In genomic region chr10:110151871-110152270, GRCh38 we compare ENCODE assay signal across 1 cellular context.
TF ChIP-seq lines count a peak whose summit lies in the region.

No MANE protein-coding gene starts in this region.

TF ChIP-seq in IMR-90, 13 proteins besides CTCF, POLR2A, EP300 and RAD21:
- no peak for TF ChIP-seq USF2 (IDR thresholded peaks at IDR 0.05; ENCODE audit: low read depth, low read length)
- no peak for TF ChIP-seq ELK1 (IDR thresholded peaks at IDR 0.05; ENCODE audit: borderline replicate concordance, low read depth, low read length)
- TF ChIP-seq MAFK (IDR thresholded peaks at IDR 0.05; ENCODE audit: low read depth, low read length): no peak
- TF ChIP-seq BHLHE40 (IDR thresholded peaks at IDR 0.05; ENCODE audit: low read depth, low read length): no peak
- no peak for TF ChIP-seq CEBPB (IDR thresholded peaks at IDR 0.05; ENCODE audit: low read depth, low read length)
- no peak for TF ChIP-seq FOS (IDR thresholded peaks at IDR 0.05; ENCODE audit: low read depth, low read length)
- no peak for TF ChIP-seq MXI1 (IDR thresholded peaks at IDR 0.05; ENCODE audit: borderline replicate concordance, low read depth, low read length)
- TF ChIP-seq NFE2L2 (IDR thresholded peaks at IDR 0.05; ENCODE audit: low read depth, low read length): no peak
- no peak for TF ChIP-seq RFX5 (IDR thresholded peaks at IDR 0.05; ENCODE audit: low read depth, low read length)
- TF ChIP-seq RCOR1 (IDR thresholded peaks at IDR 0.05; ENCODE audit: insufficient replicate concordance, low read length): no peak
- no peak for TF ChIP-seq SMC3 (IDR thresholded peaks at IDR 0.05; ENCODE audit: low read depth, low read length)
- TF ChIP-seq CHD1 (IDR thresholded peaks at IDR 0.05; ENCODE audit: low read depth, low read length): no peak
- no peak for TF ChIP-seq MAZ (IDR thresholded peaks at IDR 0.05; ENCODE audit: borderline replicate concordance, low read depth, low read length)
